14 cellular contexts compared by ENCODE assay signal in genomic region chr13:23905766-23906165, GRCh38. TPM values are rescaled to one million over a fixed set of nuclear protein-coding genes. Genes with fewer than 3 reads are reported as not detected.
A peak's percentile ranks its signal among the peaks of the same experiment; 100 is the strongest.
DNase-seq lines count a peak whose midpoint lies in the region; ATAC-seq and TF ChIP-seq lines count a peak whose summit lies in the region.
"Had no signal": no experiment of that assay in that cellular context is flagged by ENCODE, and none has a peak within 500 bp of the region (broad histone marks: within the 10 kb centered on the region; RNA-seq: fewer than 3 reads in every experiment).

No MANE protein-coding gene starts in this region.

- H3K4me2 ChIP-seq in GM23248 (ENCODE audit: unreplicated experiment) (no peak overlapping the region), fibroblast of lung (ENCODE audit: extremely low read depth, insufficient read depth, low read length) (no peak overlapping the region)
- H3K4me2 ChIP-seq: A549 had no signal

- ATAC-seq in HG03139 (IDR thresholded peaks at IDR 0.05; ENCODE audit: unreplicated experiment) (no peak), HG02870 (IDR thresholded peaks at IDR 0.05; ENCODE audit: unreplicated experiment) (no peak)
- ATAC-seq: A549; CD8-positive, alpha-beta T cell; HepG2 had no signal

- no peak for DNase-seq in GM23248
- peak; percentile 52 for DNase-seq in M059J (ENCODE audit: low read depth)
- DNase-seq in fibroblast of lung (ENCODE audit: low read depth in 2 of 2), result peak; percentile 16 to 32
- no peak for DNase-seq in NCI-H187 (lab: John Stamatoyannopoulos, UW)
- DNase-seq: CD8-positive, alpha-beta T cell; COR-L47; DMS153; DMS79 treated with DMSO at 0.1 percent for 48 hours had no signal

- no peak overlapping the region for H3K9ac ChIP-seq in GM23248
- H3K9ac ChIP-seq in fibroblast of lung (ENCODE audit: insufficient read depth, low read length), result no peak overlapping the region

- H3K27me3 ChIP-seq in GM23248 (replicated peaks; ENCODE audit: insufficient read depth) (no peaks in the 10 kb centered on the region; the same call in 1 of the 2 replicates), fibroblast of lung (ENCODE audit: control insufficient read depth, insufficient read depth, low read length) (no peaks in the 10 kb centered on the region)

- TF ChIP-seq CTCF in fibroblast of lung (conservative IDR thresholded peaks at IDR 0.05 in 1 of 2, IDR thresholded peaks at IDR 0.05 in 1 of 2; ENCODE audit: low read depth in 1 of 2, low read length in 2 of 2), result no peak

- H2AFZ ChIP-seq in GM23248 (peak overlapping the region; percentile 10; the same call in 1 of the 2 replicates), fibroblast of lung (ENCODE audit: low read length) (no peak overlapping the region)

- H3F3A ChIP-seq in GM23248 (ENCODE audit: insufficient read depth), result no peaks in the 10 kb centered on the region

- H3K4me3 ChIP-seq in GM23248 (no peak overlapping the region), fibroblast of lung (replicated peaks in 1 of 4; ENCODE audit: control extremely low read depth in 1 of 4, insufficient read depth in 1 of 4, low read depth in 3 of 4, low read length in 4 of 4) (no peak overlapping the region)
- H3K4me3 ChIP-seq: A549 had no signal

- in situ Hi-C loops in GM23248 (cut with MboI), result no loop called here

- H3K9me3 ChIP-seq in GM23248 (ENCODE audit: low read depth), result no peaks in the 10 kb centered on the region
- no peaks in the 10 kb centered on the region for H3K9me3 ChIP-seq in fibroblast of lung (ENCODE audit: control insufficient read depth, insufficient read depth, low read depth, low read length)
- H3K9me3 ChIP-seq: A549 had no signal

- WGBS in GM23248 (ENCODE audit: low coverage in 1 of 2, low lambda C conversion rate in 2 of 2, missing lambda C conversion rate in 2 of 2), 2 experiments, result 100% methylated on average over 2 of the region's 2 CpGs

- H3K4me1 ChIP-seq in GM23248 (ENCODE audit: insufficient read depth) (peaks cover 12% of the 10 kb centered on the region), fibroblast of lung (ENCODE audit: control insufficient read depth, extremely low read depth, insufficient read depth, low read length) (peaks cover 6% of the 10 kb centered on the region)
- H3K4me1 ChIP-seq: A549 had no signal

- H3K27ac ChIP-seq in GM23248 (no peak overlapping the region), fibroblast of lung (ENCODE audit: insufficient read depth, low read length) (no peak overlapping the region)
- H3K27ac ChIP-seq: A549 had no signal

- no peaks in the 10 kb centered on the region for H3K9me2 ChIP-seq in GM23248 (ENCODE audit: insufficient read depth)

- H3K79me2 ChIP-seq in GM23248 (ENCODE audit: insufficient read depth) (no peaks in the 10 kb centered on the region), fibroblast of lung (ENCODE audit: control insufficient read depth, insufficient read depth, low read length) (no peaks in the 10 kb centered on the region)

- H4K20me1 ChIP-seq in GM23248 (ENCODE audit: insufficient read depth) (no peaks in the 10 kb centered on the region), fibroblast of lung (ENCODE audit: control insufficient read depth, extremely low read depth, insufficient read depth, low read length) (no peaks in the 10 kb centered on the region)

- H3K36me3 ChIP-seq in GM23248 (ENCODE audit: low read depth) (no peaks in the 10 kb centered on the region), fibroblast of lung (ENCODE audit: control insufficient read depth, insufficient read depth, low read length) (no peaks in the 10 kb centered on the region)

RNA-seq across cellular contexts. Expression of gene C1QTNF9B, which starts 8.5 kb away (rescaled TPM):
- total RNA-seq in GM23248 (2014; rRNA removed; shearing (Covaris generic)), result not detected in 2 replicates
- polyA plus RNA-seq in GM23248 (2016; fragmentation: Nextera tagmentation; extraction: Ambion mirVana) (not detected in 2 replicates), fibroblast of lung (0.96 and 1.1 TPM in 2 replicates)
- not detected in 2 replicates for total RNA-seq in M059J (2014; rRNA removed; shearing (Covaris generic))
- total RNA-seq in fibroblast of lung, result 0.51 and 0.83 TPM in 2 replicates
- 0.83 and 0.91 TPM in 2 replicates for polyA plus RNA-seq in fibroblast of lung (2012)
- not detected in 2 replicates for polyA minus RNA-seq in fibroblast of lung (ENCODE audit: low replicate concordance)
- total RNA-seq: CD8-positive, alpha-beta T cell; HepG2 had no signal
- polyA plus RNA-seq: A549, BJ, CD14-positive monocyte, HepG2 had no signal

RNA-seq across cellular contexts. Expression of gene MIPEP, which starts 16.6 kb away (rescaled TPM):
- total RNA-seq in GM23248 (2014; rRNA removed; shearing (Covaris generic)), result 12.6 and 14.0 TPM in 2 replicates
- polyA plus RNA-seq in GM23248 (2016; fragmentation: Nextera tagmentation; extraction: Ambion mirVana) (19.6 TPM in 2 replicates), fibroblast of lung (71.1 and 90.0 TPM in 2 replicates)
- 6.6 and 11.5 TPM in 2 replicates for total RNA-seq in M059J (2014; rRNA removed; shearing (Covaris generic))
- total RNA-seq in fibroblast of lung, result 71.1 and 92.5 TPM in 2 replicates
- 83.8 and 96.4 TPM in 2 replicates for polyA plus RNA-seq in fibroblast of lung (2012)
- polyA minus RNA-seq in fibroblast of lung (ENCODE audit: low replicate concordance), result 19.4 and 33.1 TPM in 2 replicates

Comparison
In these comparisons a context has a peak if more than half of its experiments do, and no peak if none do; other contexts are left out.
1. DNase-seq: peak in M059J (single experiment) and fibroblast of lung (2 of 2); none in GM23248 (single experiment) and NCI-H187 (0 of 2).